ENCODE assay signal across 17 cellular contexts in genomic region chrX:96004386-96004785, GRCh38.
DNase-seq lines count a peak whose midpoint lies in the region; ATAC-seq, FAIRE-seq and TF ChIP-seq lines count a peak whose summit lies in the region.
"Had no signal": no experiment of that assay in that cellular context is flagged by ENCODE, and none has a peak within 500 bp of the region (broad histone marks: within the 10 kb centered on the region; RNA-seq: fewer than 3 reads in every experiment).

No MANE protein-coding gene starts in this region.

- no peaks in the 10 kb centered on the region for H3K36me3 Mint-ChIP-seq in osteocyte (ENCODE audit: unreplicated experiment)
- no peaks in the 10 kb centered on the region for H3K36me3 Mint-ChIP-seq in activated naive CD4-positive, alpha-beta T cell treated with anti-CD3 and anti-CD28 coated beads for 36 hours (ENCODE audit: low read depth)
- H3K36me3 Mint-ChIP-seq: activated naive CD8-positive, alpha-beta T cell had no signal

- H3K27ac Mint-ChIP-seq in osteocyte (ENCODE audit: unreplicated experiment) = peak overlapping the region; percentile 74
- H3K27ac Mint-ChIP-seq in activated naive CD4-positive, alpha-beta T cell treated with anti-CD3 and anti-CD28 coated beads for 36 hours = no peak overlapping the region
- H3K27ac Mint-ChIP-seq: activated naive CD8-positive, alpha-beta T cell; HFFc6 had no signal

- H3K4me3 ChIP-seq in fibroblast of pulmonary artery (replicated peaks; ENCODE audit: low read depth, low read length) = no peak overlapping the region
- H3K4me3 ChIP-seq: heart left ventricle had no signal

- H3K27me3 Mint-ChIP-seq in osteocyte (ENCODE audit: unreplicated experiment) = no peaks in the 10 kb centered on the region
- no peaks in the 10 kb centered on the region for H3K27me3 Mint-ChIP-seq in activated naive CD4-positive, alpha-beta T cell treated with anti-CD3 and anti-CD28 coated beads for 36 hours (ENCODE audit: low read depth)
- H3K27me3 Mint-ChIP-seq: activated naive CD8-positive, alpha-beta T cell had no signal

- no peak for ATAC-seq in Right ventricle myocardium superior (ENCODE audit: poor library complexity)
- ATAC-seq: heart left ventricle, left cardiac atrium had no signal

- intact Hi-C loops in activated naive CD4-positive, alpha-beta T cell treated with anti-CD3 and anti-CD28 coated beads for 36 hours (cut with micrococcal nuclease) = no loop called here
- intact Hi-C loops in Right ventricle myocardium superior (cut with DNase I) = no loop called here

- peaks cover 3% of the 10 kb centered on the region for H3K9me3 Mint-ChIP-seq in osteocyte (ENCODE audit: unreplicated experiment)
- no peaks in the 10 kb centered on the region for H3K9me3 Mint-ChIP-seq in activated naive CD4-positive, alpha-beta T cell treated with anti-CD3 and anti-CD28 coated beads for 36 hours

- TF ChIP-seq CTCF in fibroblast of pulmonary artery (IDR thresholded peaks at IDR 0.05; ENCODE audit: low read length, missing control alignments) = no peak
- TF ChIP-seq CTCF in osteocyte (IDR thresholded peaks at IDR 0.05) = no peak

- no peak overlapping the region for H3K4me3 Mint-ChIP-seq in osteocyte (ENCODE audit: unreplicated experiment)
- H3K4me3 Mint-ChIP-seq in activated naive CD4-positive, alpha-beta T cell treated with anti-CD3 and anti-CD28 coated beads for 36 hours = no peak overlapping the region
- H3K4me3 Mint-ChIP-seq: activated naive CD8-positive, alpha-beta T cell; HFFc6 had no signal

- H3K4me1 Mint-ChIP-seq in osteocyte (ENCODE audit: unreplicated experiment) = peaks cover 31% of the 10 kb centered on the region
- no peaks in the 10 kb centered on the region for H3K4me1 Mint-ChIP-seq in activated naive CD4-positive, alpha-beta T cell treated with anti-CD3 and anti-CD28 coated beads for 36 hours (ENCODE audit: low read depth)

- DNase-seq in H54 (ENCODE audit: insufficient read length, low spot score) (peak; percentile 0), astrocyte of the hippocampus (ENCODE audit: low read depth, low spot score) (peak; percentile 12), fibroblast of pulmonary artery (ENCODE audit: low read depth) (peak; percentile 71), osteocyte (ENCODE audit: extremely low spot score, unreplicated experiment) (no peak), Right ventricle myocardium superior (no peak), NCI-H748 treated with DMSO at 0.1 percent for 48 hours (lab: John Stamatoyannopoulos, UW) (no peak)
- DNase-seq in activated naive CD4-positive, alpha-beta T cell treated with anti-CD3 and anti-CD28 coated beads for 36 hours = no peak
- no peak for DNase-seq in stimulated activated CD8-positive, alpha-beta memory T cell treated with anti-CD3 and anti-CD28 coated beads, Interleukin-4, amount 100 ng/mL, for 48 hours
- DNase-seq: activated T-cell treated with anti-CD3 and anti-CD28 coated beads, Interleukin-2, amount 50 U/mL, for 1 hour; heart left ventricle; HFFc6; left cardiac atrium; NCI-H1694 treated with DMSO at 0.1 percent for 48 hours; NCI-H510A; occipital lobe had no signal

- CTCF ChIA-PET in activated naive CD4-positive, alpha-beta T cell treated with anti-CD3 and anti-CD28 coated beads for 36 hours (lab: Charles Lee) = no interaction called here

- TF ChIP-seq POLR2A in H54 (IDR thresholded peaks at IDR 0.05; ENCODE audit: low read depth, low read length) = no peak

- FAIRE-seq in H54 (lab: Jason Lieb, UNC) = peak; percentile 53
- FAIRE-seq: GM18507 had no signal

Comparison
In these comparisons a context has a peak if more than half of its experiments do, and no peak if none do; other contexts are left out.
1. DNase-seq: peak in H54 (single experiment), astrocyte of the hippocampus (single experiment) and fibroblast of pulmonary artery (single experiment); none in osteocyte (single experiment), activated naive CD4-positive, alpha-beta T cell treated with anti-CD3 and anti-CD28 coated beads for 36 hours (single experiment), Right ventricle myocardium superior (single experiment), NCI-H748 treated with DMSO at 0.1 percent for 48 hours (single experiment) and stimulated activated CD8-positive, alpha-beta memory T cell treated with anti-CD3 and anti-CD28 coated beads, Interleukin-4, amount 100 ng/mL, for 48 hours (single experiment).